ENCODE assay signal across 8 cellular contexts in genomic region chr6:46325561-46326525, GRCh38.
DNase-seq lines count a peak whose midpoint lies in the region; ATAC-seq and TF ChIP-seq lines count a peak whose summit lies in the region.

No MANE protein-coding gene starts in this region.

- H3K4me3 ChIP-seq in right atrium auricular region (no peak overlapping the region), WERI-Rb-1 (ENCODE audit: low read depth, low read length) (peak overlapping the region; percentile 27), HAP-1 (no peak overlapping the region)

- H3K36me3 ChIP-seq in right atrium auricular region = no peaks in the 10 kb centered on the region
- no peaks in the 10 kb centered on the region for H3K36me3 ChIP-seq in WERI-Rb-1
- H3K36me3 ChIP-seq in HAP-1 (replicated peaks) = no peaks in the 10 kb centered on the region

- ATAC-seq in Right ventricle myocardium inferior (peak; percentile 27), HG03432 (IDR thresholded peaks at IDR 0.05; ENCODE audit: unreplicated experiment) (no peak)

- H3K27me3 ChIP-seq in right atrium auricular region = no peaks in the 10 kb centered on the region
- no peaks in the 10 kb centered on the region for H3K27me3 ChIP-seq in WERI-Rb-1 (ENCODE audit: insufficient read depth, low read depth, severe bottlenecking)
- no peaks in the 10 kb centered on the region for H3K27me3 ChIP-seq in HAP-1 (ENCODE audit: low read depth)

- TF ChIP-seq CTCF in right atrium auricular region (IDR thresholded peaks at IDR 0.05) (no peak), WERI-Rb-1 (IDR thresholded peaks at IDR 0.05; ENCODE audit: low read depth, low read length) (no peak)

- no peaks in the 10 kb centered on the region for H3K9me3 ChIP-seq in right atrium auricular region
- no peaks in the 10 kb centered on the region for H3K9me3 ChIP-seq in WERI-Rb-1 (ENCODE audit: severe bottlenecking)
- H3K9me3 ChIP-seq in HAP-1 = no peaks in the 10 kb centered on the region

- peak; percentile 54 for DNase-seq in Right ventricle myocardium inferior (ENCODE audit: missing footprints)
- DNase-seq in right atrium auricular region (ENCODE audit: low spot score) = no peak
- peak; percentile 66 for DNase-seq in WERI-Rb-1
- peak; percentile 37 for DNase-seq in iPS-NIHi11 (ENCODE audit: low spot score)
- no peak for DNase-seq in central memory CD4-positive, alpha-beta T cell
- no peak for DNase-seq in HAP-1 (ENCODE audit: low spot score in 2 of 2)

- in situ Hi-C loops in HAP-1 (cut with MboI; ENCODE audit: low sequenced_read_pairs) = no loop called here

- H3K27ac ChIP-seq in right atrium auricular region (no peak overlapping the region), WERI-Rb-1 (peak overlapping the region; percentile 57), temporal lobe (ENCODE audit: low read depth, low read length) (peak overlapping the region; percentile 10)

- intact Hi-C loops in Right ventricle myocardium inferior (cut with DNase I) = no loop called here

- H3K4me1 ChIP-seq in right atrium auricular region (peaks cover 0 to 54% of the 10 kb centered on the region in 2 donors), HAP-1 (no peaks in the 10 kb centered on the region)

Comparison
In these comparisons a context has a peak if more than half of its experiments do, and no peak if none do; other contexts are left out.
1. DNase-seq: peak in Right ventricle myocardium inferior (single experiment), WERI-Rb-1 (single experiment) and iPS-NIHi11 (single experiment); none in right atrium auricular region (single experiment), central memory CD4-positive, alpha-beta T cell (single experiment) and HAP-1 (0 of 2).
2. H3K27ac ChIP-seq: peak in WERI-Rb-1 (single experiment) and temporal lobe (single experiment); none in right atrium auricular region (0 of 2).